7 cellular contexts compared by ENCODE assay signal in the genomic region with DNA sequence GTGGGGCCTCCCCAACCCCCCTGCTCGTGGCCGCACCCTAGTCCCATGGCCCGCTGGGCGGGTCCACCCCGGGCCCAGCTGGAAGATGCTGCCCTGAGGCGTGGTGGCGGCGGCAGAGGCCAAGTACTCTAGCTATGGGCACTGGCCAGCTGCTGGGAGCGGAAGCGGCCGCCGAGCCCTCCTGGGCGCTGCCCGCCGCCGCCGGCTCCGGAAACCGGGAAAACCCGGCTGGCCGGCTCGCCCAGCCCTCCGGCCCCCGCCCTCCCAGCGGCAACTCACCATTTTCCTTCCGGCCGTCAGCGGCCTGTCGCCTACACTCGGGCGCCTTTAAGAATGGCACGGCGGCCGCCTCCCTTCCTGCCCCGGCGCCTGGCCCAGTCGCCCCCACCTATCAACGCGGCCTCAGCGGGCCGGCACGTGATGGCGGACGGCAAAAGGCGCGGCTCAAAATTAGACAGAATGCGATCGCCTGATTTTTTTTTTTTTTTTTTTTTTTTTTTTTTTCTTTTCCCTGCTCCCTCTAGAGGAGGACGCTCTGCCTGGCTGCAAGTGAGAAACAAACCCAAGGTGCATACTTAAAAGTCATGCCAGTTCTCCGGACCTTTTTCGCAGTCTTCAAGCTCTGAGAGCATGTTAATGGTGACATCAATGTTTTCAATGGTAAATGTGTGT. TPM values are rescaled to one million over a fixed set of nuclear protein-coding genes. Genes with fewer than 3 reads are reported as not detected.
DNase-seq lines count a peak whose midpoint lies in the region; ATAC-seq and TF ChIP-seq lines count a peak whose summit lies in the region.

A gene (minus strand): TSS at position 335 of the 672 bp plus-strand sequence. CDS start 53 bp downstream, at position 282.

- H3K4me3 ChIP-seq in astrocyte of the cerebellum (ENCODE audit: low read depth, low read length) (peak within 1 kb of the TSS; percentile 83), hepatocyte (peak within 1 kb of the TSS; percentile 60), retinal pigment epithelial cell (ENCODE audit: low read length) (peak within 1 kb of the TSS; percentile 92)

- peak; percentile 73 for DNase-seq in NCI-H2029 treated with DMSO at 0.1 percent for 48 hours (lab: John Stamatoyannopoulos, UW)
- peak; percentile 85 for DNase-seq in T-helper 9 cell
- peak; percentile 77 for DNase-seq in astrocyte of the cerebellum (ENCODE audit: low read depth)
- DNase-seq in hepatocyte (ENCODE audit: low spot score): peak; percentile 96
- DNase-seq in retinal pigment epithelial cell (ENCODE audit: low read depth): peak; percentile 65

- H3K4me2 ChIP-seq in hepatocyte: peak within 1 kb of the TSS; percentile 78

- in situ Hi-C loops in astrocyte of the cerebellum (cut with HindIII; ENCODE audit: low sequenced_read_pairs): no loop called here

- no peaks in the 10 kb centered on the region for H3K27me3 ChIP-seq in hepatocyte

- peaks cover 54% of the 10 kb centered on the region for H3K79me2 ChIP-seq in hepatocyte

- H3K36me3 ChIP-seq in hepatocyte (replicated peaks; ENCODE audit: insufficient read depth, low read depth): no peaks in the 10 kb centered on the region

- no peaks in the 10 kb centered on the region for H3K9me2 ChIP-seq in hepatocyte (replicated peaks; ENCODE audit: insufficient read depth)

- H4K20me1 ChIP-seq in hepatocyte (ENCODE audit: insufficient read depth, poor library complexity, severe bottlenecking): peaks cover 5% of the 10 kb centered on the region

- WGBS in hepatocyte (ENCODE audit: low lambda C conversion rate, missing lambda C conversion rate): 2% methylated on average over 47 of the region's 51 CpGs

- TF ChIP-seq CTCF in astrocyte of the cerebellum (IDR thresholded peaks at IDR 0.05; ENCODE audit: low read depth, low read length, missing control alignments) (peak; percentile 62), hepatocyte (IDR thresholded peaks at IDR 0.05; ENCODE audit: poor library complexity) (peak; percentile 47), retinal pigment epithelial cell (conservative IDR thresholded peaks at IDR 0.05; ENCODE audit: low read depth, low read length) (peak; percentile 64)

- ATAC-seq in GM18508 (IDR thresholded peaks at IDR 0.05; ENCODE audit: insufficient read depth, unreplicated experiment) (peak; percentile 77), HG03025 (IDR thresholded peaks at IDR 0.05; ENCODE audit: low FRiP score, unreplicated experiment) (peak; percentile 88)

- peak within 1 kb of the TSS; percentile 96 for H2AFZ ChIP-seq in hepatocyte

- peak within 1 kb of the TSS; percentile 97 for H3K27ac ChIP-seq in hepatocyte

- no peaks in the 10 kb centered on the region for H3K4me1 ChIP-seq in hepatocyte (ENCODE audit: insufficient read depth)

- no peaks in the 10 kb centered on the region for H3K9me3 ChIP-seq in hepatocyte (ENCODE audit: low read depth)

RNA-seq across cellular contexts. Expression of the gene that starts here (rescaled TPM):
- 80.7 and 138 TPM in 2 replicates for total RNA-seq in hepatocyte
- polyA plus RNA-seq in hepatocyte: 41.8 and 47.3 TPM in 2 replicates

Comparison
In these comparisons a context has a peak if more than half of its experiments do, and no peak if none do; other contexts are left out.
1. Peak in every context shown above with its lines: DNase-seq, ATAC-seq, H3K4me3 ChIP-seq and H3K27ac ChIP-seq.